19 cellular contexts compared by ENCODE assay signal in genomic region chr7:50682079-50682478, GRCh38.
DNase-seq lines count a peak whose midpoint lies in the region; ATAC-seq, FAIRE-seq and TF ChIP-seq lines count a peak whose summit lies in the region.
"Had no signal": no experiment of that assay in that cellular context is flagged by ENCODE, and none has a peak within 500 bp of the region (broad histone marks: within the 10 kb centered on the region; RNA-seq: fewer than 3 reads in every experiment).

No MANE protein-coding gene starts in this region.

- peak overlapping the region; percentile 14 for H3K4me2 ChIP-seq in hepatocyte

- CTCF ChIA-PET in RWPE1 (lab: Yijun Ruan, JAX): interaction anchor here (0.6 kb wide), 1 partner anchor 58 kb away, joined by 3 read pairs; no protein-coding TSS in a partner anchor

- no peaks in the 10 kb centered on the region for H3K27me3 ChIP-seq in hepatocyte
- no peaks in the 10 kb centered on the region for H3K27me3 ChIP-seq in skeletal muscle tissue (ENCODE audit: control insufficient read depth in 3 of 3, insufficient read depth in 3 of 3, low read length in 3 of 3)
- no peaks in the 10 kb centered on the region for H3K27me3 ChIP-seq in HAP-1 (ENCODE audit: low read depth)
- H3K27me3 ChIP-seq: BE2C had no signal

- POLR2A ChIA-PET in RWPE1 (lab: Yijun Ruan, JAX; ENCODE audit: low non-redundant PET): no interaction called here

- H3K9me3 ChIP-seq in hepatocyte (ENCODE audit: low read depth) (no peaks in the 10 kb centered on the region), skeletal muscle tissue (ENCODE audit: control insufficient read depth in 3 of 3, low read length in 3 of 3) (no peaks in the 10 kb centered on the region), HAP-1 (no peaks in the 10 kb centered on the region)
- H3K9me3 ChIP-seq: BE2C had no signal

- no peak overlapping the region for H2AFZ ChIP-seq in hepatocyte

- no peak overlapping the region for H3K9ac ChIP-seq in skeletal muscle tissue (ENCODE audit: low read depth in 1 of 3, low read length in 3 of 3)

- H3K79me2 ChIP-seq in hepatocyte: peaks cover 59% of the 10 kb centered on the region

- H3K4me1 ChIP-seq in hepatocyte (ENCODE audit: insufficient read depth) (peaks cover 67% of the 10 kb centered on the region), skeletal muscle tissue (ENCODE audit: control insufficient read depth in 3 of 3, insufficient read depth in 3 of 3, low read length in 3 of 3) (peaks cover 45 to 65% (median 54%) of the 10 kb centered on the region in 3 donors), HAP-1 (peaks cover 13% of the 10 kb centered on the region)
- H3K4me1 ChIP-seq: BE2C had no signal

- WGBS in hepatocyte (ENCODE audit: low lambda C conversion rate, missing lambda C conversion rate): 70% methylated on average over 4 of the region's 4 CpGs

- no peak for TF ChIP-seq CTCF in RWPE1 (conservative IDR thresholded peaks at IDR 0.05; ENCODE audit: low read depth)
- no peak for TF ChIP-seq CTCF in hepatocyte (IDR thresholded peaks at IDR 0.05; ENCODE audit: poor library complexity)

- H3K9me2 ChIP-seq in hepatocyte (replicated peaks; ENCODE audit: insufficient read depth): no peaks in the 10 kb centered on the region

- peak; percentile 24 for DNase-seq in NCI-H2029 (lab: John Stamatoyannopoulos, UW)
- no peak for DNase-seq in NCI-H2029 treated with DMSO at 0.1 percent for 48 hours (lab: John Stamatoyannopoulos, UW)
- no peak for DNase-seq in RWPE1 (ENCODE audit: low spot score)
- DNase-seq in hepatocyte (ENCODE audit: low spot score): no peak
- DNase-seq in urothelium cell line (ENCODE audit: low spot score): no peak
- DNase-seq in HAP-1 (ENCODE audit: low spot score in 2 of 2): no peak
- DNase-seq: activated CD4-positive, alpha-beta T cell treated with anti-CD3 and anti-CD28 coated beads for 4 hours; activated CD8-positive, alpha-beta memory T cell treated with anti-CD3 and anti-CD28 coated beads, Interleukin-2, amount 10 ng/mL, durations not matched to agents 7 days and 5 days; BE2C; Calu3; erythroblast; NCI-H187; NCI-H345; occipital lobe; SW 1271 had no signal

- no peak for FAIRE-seq in urothelium cell line (lab: Jason Lieb, UNC)
- FAIRE-seq: TTC549 had no signal

- no peaks in the 10 kb centered on the region for H4K20me1 ChIP-seq in hepatocyte (ENCODE audit: insufficient read depth, poor library complexity, severe bottlenecking)

- ATAC-seq in GM21528 (IDR thresholded peaks at IDR 0.05; ENCODE audit: low FRiP score, unreplicated experiment): no peak
- ATAC-seq: activated CD8-positive, alpha-beta memory T cell treated with anti-CD3 and anti-CD28 coated beads, Interleukin-2, amount 10 ng/mL, durations not matched to agents 7 days and 5 days; HCT116 had no signal

- 0 out of 2 replicates have a peak overlapping the region, but pooled peaks have one; percentile 2 for H3K27ac ChIP-seq in RWPE1
- H3K27ac ChIP-seq in hepatocyte: peak overlapping the region; percentile 39
- H3K27ac ChIP-seq in skeletal muscle tissue (ENCODE audit: low read depth, low read length): peak overlapping the region; percentile 14

- H3K36me3 ChIP-seq in hepatocyte (replicated peaks; ENCODE audit: insufficient read depth, low read depth): no peaks in the 10 kb centered on the region
- no peaks in the 10 kb centered on the region for H3K36me3 ChIP-seq in skeletal muscle tissue (ENCODE audit: control insufficient read depth in 3 of 3, insufficient read depth in 3 of 3, low read length in 3 of 3)
- no peaks in the 10 kb centered on the region for H3K36me3 ChIP-seq in HAP-1 (replicated peaks)
- H3K36me3 ChIP-seq: BE2C had no signal

- in situ Hi-C loops in HAP-1 (cut with MboI; ENCODE audit: low sequenced_read_pairs): no loop called here

- H3K4me3 ChIP-seq in hepatocyte (no peak overlapping the region), skeletal muscle tissue (ENCODE audit: low read length in 3 of 3) (no peak overlapping the region), HAP-1 (no peak overlapping the region)
